8 cellular contexts compared by ENCODE assay signal in genomic region chr6:39102024-39102820, GRCh38. TPM values are rescaled to one million over a fixed set of nuclear protein-coding genes. Genes with fewer than 3 reads are reported as not detected.
DNase-seq lines count a peak whose midpoint lies in the region; ATAC-seq and TF ChIP-seq lines count a peak whose summit lies in the region.

No MANE protein-coding gene starts in this region.

- peak; percentile 54 for ATAC-seq in HG03432 (IDR thresholded peaks at IDR 0.05; ENCODE audit: unreplicated experiment)
- ATAC-seq in memory B cell (ENCODE audit: low read depth): peak; percentile 76
- ATAC-seq in HG03095 (IDR thresholded peaks at IDR 0.05; ENCODE audit: unreplicated experiment): no peak

- DNase-seq in SIG-M5 treated with dmso at 0.1 percent for 504 hours (lab: John Stamatoyannopoulos, UW; ENCODE audit: unreplicated experiment): peak; percentile 50
- no peak for DNase-seq in SIG-M5 (lab: John Stamatoyannopoulos, UW)
- no peak for DNase-seq in memory B cell (ENCODE audit: low spot score in 2 of 2)
- DNase-seq in BE2C: no peak
- no peak for DNase-seq in NCI-H446 treated with DMSO at 0.1 percent for 48 hours (lab: John Stamatoyannopoulos, UW)

- H3K27me3 Mint-ChIP-seq in brain (peaks cover 7% of the 10 kb centered on the region), memory B cell (no peaks in the 10 kb centered on the region)

- no peaks in the 10 kb centered on the region for H3K9me3 ChIP-seq in BE2C

- no peak overlapping the region for H3K4me3 Mint-ChIP-seq in brain
- no peak overlapping the region for H3K4me3 Mint-ChIP-seq in memory B cell

- H3K27me3 ChIP-seq in BE2C: no peaks in the 10 kb centered on the region

- peaks cover 19% of the 10 kb centered on the region for H3K36me3 Mint-ChIP-seq in brain
- H3K36me3 Mint-ChIP-seq in memory B cell: peaks cover 21% of the 10 kb centered on the region

- H3K4me3 ChIP-seq in BE2C (ENCODE audit: low read depth, low read length): no peak overlapping the region

- TF ChIP-seq CTCF in brain (conservative IDR thresholded peaks at IDR 0.05) (peak; percentile 32 to 63), BE2C (IDR thresholded peaks at IDR 0.05; ENCODE audit: low read depth, low read length) (no peak)

- H3K4me1 Mint-ChIP-seq in brain (peaks cover 10% of the 10 kb centered on the region), memory B cell (peaks cover 9% of the 10 kb centered on the region)

- H3K9me3 Mint-ChIP-seq in brain (no peaks in the 10 kb centered on the region), memory B cell (no peaks in the 10 kb centered on the region)

- H3K27ac Mint-ChIP-seq in brain (peak overlapping the region in 2 of 5 experiments; percentile 5 to 37), memory B cell (no peak overlapping the region)

- H3K36me3 ChIP-seq in BE2C: no peaks in the 10 kb centered on the region

- H3K4me1 ChIP-seq in BE2C: no peaks in the 10 kb centered on the region

RNA-seq across cellular contexts. Expression of gene SAYSD1, which starts 12.8 kb away (rescaled TPM):
- polyA plus RNA-seq in brain (ENCODE audit: insufficient read depth, low read depth, low replicate concordance): 28.2 TPM
- 2.3 TPM for polyA plus RNA-seq in BE2C (2012; ENCODE audit: insufficient read depth, insufficient read length, low read depth)

RNA-seq across cellular contexts. Expression of gene GLP1R, which starts 53.6 kb away (rescaled TPM):
- 12.7 TPM for polyA plus RNA-seq in brain (ENCODE audit: insufficient read depth, low read depth, low replicate concordance)
- not detected for polyA plus RNA-seq in BE2C (2012; ENCODE audit: insufficient read depth, insufficient read length, low read depth)
